In genomic region chr7:139739863-139740597, GRCh38 we compare ENCODE assay signal across 1 cellular context.
TF ChIP-seq lines count a peak whose summit lies in the region.

No MANE protein-coding gene starts in this region.

TF ChIP-seq in liver, 16 proteins besides CTCF, POLR2A, EP300 and RAD21 (continued from another document):
- TF ChIP-seq ZBTB33 (IDR thresholded peaks at IDR 0.05) (no peak), HNF4G (IDR thresholded peaks at IDR 0.05) (peak; percentile 2), YY1 (IDR thresholded peaks at IDR 0.05) (peak; percentile 53), REST (IDR thresholded peaks at IDR 0.05) (peak; percentile 60), JUND (IDR thresholded peaks at IDR 0.05) (peak in 1 of 2 donors; percentile 24), SP1 (IDR thresholded peaks at IDR 0.05) (peak; percentile 66), HNF4A (conservative IDR thresholded peaks at IDR 0.05) (peak; percentile 16 to 18), TAF1 (conservative IDR thresholded peaks at IDR 0.05) (no peak), EGR1 (IDR thresholded peaks at IDR 0.05; ENCODE audit: low read depth in 2 of 2) (no peak), RXRA (IDR thresholded peaks at IDR 0.05) (no peak), FOXA2 (IDR thresholded peaks at IDR 0.05) (no peak), NR2F2 (IDR thresholded peaks at IDR 0.05) (peak; percentile 25), ATF3 (IDR thresholded peaks at IDR 0.05) (no peak), MAX (IDR thresholded peaks at IDR 0.05) (peak; percentile 50), GABPA (IDR thresholded peaks at IDR 0.05 in 1 of 2, conservative IDR thresholded peaks at IDR 0.05 in 1 of 2) (no peak)
